Comparison of ENCODE assay signal across 2 cellular contexts in the genomic region with DNA sequence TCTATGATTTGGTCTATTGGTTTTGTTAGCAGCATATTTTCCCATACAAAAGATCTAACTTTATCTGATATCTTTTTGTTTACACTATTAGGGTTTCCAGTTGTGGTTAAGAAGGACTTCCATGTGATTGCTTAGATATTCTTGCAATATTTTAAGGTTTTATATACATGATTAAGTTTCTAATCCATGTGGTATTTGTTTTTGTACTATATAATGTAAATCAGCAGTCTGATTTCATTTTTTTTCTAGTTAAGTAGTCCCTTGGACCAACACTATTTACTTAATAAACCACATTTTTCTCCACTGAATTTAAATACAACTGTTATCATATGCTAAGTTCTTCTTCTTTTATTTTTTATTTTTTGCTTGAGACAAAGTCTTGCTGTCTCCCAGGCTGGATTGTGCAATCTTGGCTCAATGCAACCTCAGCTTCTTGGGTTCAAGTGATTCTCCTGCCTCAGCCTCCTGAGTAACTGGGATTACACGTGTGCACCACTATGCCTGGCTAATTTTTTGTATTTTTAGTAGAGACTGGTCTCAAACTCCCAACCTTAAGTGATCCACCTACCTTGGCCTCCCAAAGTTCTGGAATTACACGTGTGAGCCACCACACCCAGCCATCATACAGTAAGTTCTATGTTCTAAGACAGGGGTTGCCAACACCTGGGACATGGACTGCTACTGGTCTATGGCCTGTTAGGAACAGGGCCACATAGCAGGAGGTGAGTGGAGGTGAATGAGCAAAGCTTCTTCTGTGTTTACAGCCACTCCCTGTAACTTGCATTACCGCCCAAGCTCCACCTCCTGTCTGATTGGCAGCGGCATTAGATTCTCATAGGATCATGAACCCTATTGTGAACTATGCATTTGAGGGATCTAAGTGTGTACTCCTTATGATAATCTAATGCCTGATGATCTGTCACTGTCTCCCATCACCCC.
A peak's percentile ranks its signal among the peaks of the same experiment; 100 is the strongest.
TF ChIP-seq lines count a peak whose summit lies in the region.

No MANE protein-coding gene starts in this region.

TF ChIP-seq in Ishikawa, 13 proteins besides CTCF, POLR2A, EP300 and RAD21:
- 0 out of 2 replicates have a peak, but pooled peaks have one; percentile 29 for TF ChIP-seq CEBPB (IDR thresholded peaks at IDR 0.05)
- TF ChIP-seq, protein P1, sequence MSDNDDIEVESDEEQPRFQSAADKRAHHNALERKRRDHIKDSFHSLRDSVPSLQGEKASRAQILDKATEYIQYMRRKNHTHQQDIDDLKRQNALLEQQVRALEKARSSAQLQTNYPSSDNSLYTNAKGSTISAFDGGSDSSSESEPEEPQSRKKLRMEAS (IDR thresholded peaks at IDR 0.05) = no peak

TF ChIP-seq in K562, 482 proteins besides CTCF, POLR2A, EP300 and RAD21:
- TF ChIP-seq RUNX1 (IDR thresholded peaks at IDR 0.05; ENCODE audit: low read depth) = no peak
- TF ChIP-seq CEBPG (CRISPR knock-in tag; IDR thresholded peaks at IDR 0.05) = no peak
- TF ChIP-seq CEBPG (tag; conservative IDR thresholded peaks at IDR 0.05 in 1 of 2, IDR thresholded peaks at IDR 0.05 in 1 of 2) = peak; percentile 3 to 12; a peak in 1 of 4 replicates
